27 cellular contexts compared by ENCODE assay signal in genomic region chr6:136127856-136128255, GRCh38.
A peak's percentile ranks its signal among the peaks of the same experiment; 100 is the strongest.
DNase-seq lines count a peak whose midpoint lies in the region; ATAC-seq, FAIRE-seq and TF ChIP-seq lines count a peak whose summit lies in the region.
"Had no signal": no experiment of that assay in that cellular context is flagged by ENCODE, and none has a peak within 500 bp of the region (broad histone marks: within the 10 kb centered on the region; RNA-seq: fewer than 3 reads in every experiment).

No MANE protein-coding gene starts in this region.

- peak overlapping the region; percentile 2 for H2AFZ ChIP-seq in H9 (ENCODE audit: low read length)
- H2AFZ ChIP-seq in osteoblast (ENCODE audit: low read length): peak overlapping the region; percentile 44

- no peak overlapping the region for H3K18ac ChIP-seq in H9 (ENCODE audit: insufficient read length, low read depth, low read length)

- DNase-seq in H9 (no peak), adipocyte (ENCODE audit: low read depth) (no peak), left ventricle myocardium inferior (no peak), osteoblast (ENCODE audit: insufficient read length, low spot score, missing footprints) (no peak), GM19239 (ENCODE audit: insufficient read length, low spot score) (no peak), NCI-H510A treated with DMSO at 0.1 percent for 48 hours (lab: John Stamatoyannopoulos, UW) (no peak)
- DNase-seq: activated CD4-positive, alpha-beta T cell treated with anti-CD3 and anti-CD28 coated beads, Interleukin-2, amount 50 U/mL, for 4 hours; activated CD8-positive, alpha-beta memory T cell treated with anti-CD3 and anti-CD28 coated beads, Interleukin-2, amount 50 U/mL, for 4 hours; effector CD4-positive, alpha-beta T cell; Karpas-422; kidney; mesenchymal stem cell; naive B cell; NCI-H1092; NCI-H1930; ovary; stimulated activated CD4-positive, alpha-beta T cell treated with anti-CD3 and anti-CD28 coated beads, Interleukin-1b, Interleukin-23, amount 100 ng/mL, for 48 hours; WERI-Rb-1 had no signal

- TF ChIP-seq CTCF in H9 (conservative IDR thresholded peaks at IDR 0.05) (no peak), left ventricle myocardium inferior (IDR thresholded peaks at IDR 0.05; ENCODE audit: borderline replicate concordance) (no peak), osteoblast (IDR thresholded peaks at IDR 0.05; ENCODE audit: extremely low read depth, low read depth, low read length) (no peak)

- no peaks in the 10 kb centered on the region for H3K9me3 ChIP-seq in H9 (ENCODE audit: control insufficient read depth, low read depth, low read length)
- H3K9me3 ChIP-seq in adipocyte (ENCODE audit: control insufficient read depth, low read length): no peaks in the 10 kb centered on the region
- H3K9me3 ChIP-seq in left ventricle myocardium inferior (replicated peaks): no peaks in the 10 kb centered on the region
- no peaks in the 10 kb centered on the region for H3K9me3 ChIP-seq in osteoblast (ENCODE audit: low read depth, low read length)
- H3K9me3 ChIP-seq: HAP-1, ovary, vagina had no signal

- no peaks in the 10 kb centered on the region for H3K36me3 Mint-ChIP-seq in H9 (ENCODE audit: insufficient read depth in 1 of 3, low read depth in 3 of 3)
- H3K36me3 Mint-ChIP-seq: activated naive CD8-positive, alpha-beta T cell; CD14-positive monocyte had no signal

- H3K27me3 ChIP-seq in H9 (ENCODE audit: insufficient read depth, low read length) (no peaks in the 10 kb centered on the region), adipocyte (replicated peaks; ENCODE audit: control insufficient read depth, insufficient read depth, low read length) (no peaks in the 10 kb centered on the region), left ventricle myocardium inferior (ENCODE audit: low read depth) (no peaks in the 10 kb centered on the region), osteoblast (ENCODE audit: insufficient read depth, low read length) (no peaks in the 10 kb centered on the region)
- H3K27me3 ChIP-seq: ovary, vagina had no signal

- no peak overlapping the region for H3K4me3 Mint-ChIP-seq in H9
- H3K4me3 Mint-ChIP-seq: activated naive CD8-positive, alpha-beta T cell; activated T-helper 17 cell treated with anti-CD3 and anti-CD28 coated beads, Interleukin-2, amount 50 U/mL, for 72 hours; CD14-positive monocyte; naive B cell had no signal

- no peak overlapping the region for H4K5ac ChIP-seq in H9 (ENCODE audit: insufficient read length, low read depth, low read length)

- H3K23ac ChIP-seq in H9 (ENCODE audit: insufficient read length, low read depth, low read length): no peak overlapping the region

- H3K27ac Mint-ChIP-seq in H9: no peak overlapping the region
- H3K27ac Mint-ChIP-seq: activated naive CD8-positive, alpha-beta T cell; activated T-helper 17 cell treated with anti-CD3 and anti-CD28 coated beads, Interleukin-2, amount 50 U/mL, for 72 hours; CD14-positive monocyte; naive B cell had no signal

- peaks cover 0 to 2% of the 10 kb centered on the region in 2 experiments; a peak in 1 of 4 replicates for H3K4me1 Mint-ChIP-seq in H9
- H3K4me1 Mint-ChIP-seq: activated T-helper 17 cell treated with anti-CD3 and anti-CD28 coated beads, Interleukin-2, amount 50 U/mL, for 72 hours had no signal

- H2AK5ac ChIP-seq in H9 (ENCODE audit: insufficient read length, low read length): no peak overlapping the region

- H2BK120ac ChIP-seq in H9 (ENCODE audit: low read depth, low read length, poor library complexity, severe bottlenecking): no peak overlapping the region

- no peak overlapping the region for H3T11ph ChIP-seq in H9 (ENCODE audit: low read length)

- H3K56ac ChIP-seq in H9 (ENCODE audit: insufficient read length, low read depth, low read length): no peak overlapping the region

- H3K79me2 ChIP-seq in H9 (ENCODE audit: insufficient read depth, low read length) (no peaks in the 10 kb centered on the region), osteoblast (ENCODE audit: insufficient read depth, low read length) (peaks cover 27% of the 10 kb centered on the region)

- H3K27ac ChIP-seq in H9 (ENCODE audit: insufficient read length, low read depth, low read length) (no peak overlapping the region), left ventricle myocardium inferior (replicated peaks) (peak overlapping the region; percentile 61), osteoblast (ENCODE audit: low read depth, low read length) (no peak overlapping the region)
- H3K27ac ChIP-seq: skin epidermis, vagina, WERI-Rb-1 had no signal

- no peak overlapping the region for H3K4ac ChIP-seq in H9 (ENCODE audit: low read depth, low read length)

- no peak for FAIRE-seq in GM19239 (lab: Jason Lieb, UNC)
- FAIRE-seq: HTR-8/SVneo, kidney had no signal

- H2BK12ac ChIP-seq in H9 (ENCODE audit: insufficient read length, low read depth, low read length): no peak overlapping the region

- H4K20me1 ChIP-seq in H9 (ENCODE audit: control insufficient read depth, insufficient read depth, insufficient read length) (no peaks in the 10 kb centered on the region), osteoblast (ENCODE audit: insufficient read depth, low read length) (no peaks in the 10 kb centered on the region)

- H3K9me3 Mint-ChIP-seq in H9: no peaks in the 10 kb centered on the region

- no CpG with 5 or more reads among the region's 2 CpGs for WGBS in H9 (ENCODE audit: extremely low coverage, insufficient read length, low lambda C conversion rate)

- no peaks in the 10 kb centered on the region for H3K27me3 Mint-ChIP-seq in H9 (ENCODE audit: low read depth)
- H3K27me3 Mint-ChIP-seq: naive B cell had no signal

- H3K79me1 ChIP-seq in H9 (ENCODE audit: insufficient read depth, low read depth, low read length, poor library complexity, severe bottlenecking): no peaks in the 10 kb centered on the region

- H3K9ac ChIP-seq in H9 (ENCODE audit: extremely low read depth, insufficient read length, low read length) (no peak overlapping the region), adipocyte (ENCODE audit: low read length) (peak overlapping the region; percentile 4)

- no peak overlapping the region for H2BK5ac ChIP-seq in H9 (ENCODE audit: insufficient read length, low read length)

- no peaks in the 10 kb centered on the region for H3K23me2 ChIP-seq in H9 (ENCODE audit: insufficient read length, low read depth, low read length, poor library complexity, severe bottlenecking)

- ATAC-seq in HG02973 (IDR thresholded peaks at IDR 0.05; ENCODE audit: unreplicated experiment) (no peak), HG03442 (IDR thresholded peaks at IDR 0.05; ENCODE audit: unreplicated experiment) (no peak)
- ATAC-seq: activated T-helper 17 cell treated with anti-CD3 and anti-CD28 coated beads, Interleukin-2, amount 50 U/mL, for 72 hours had no signal

- no peak overlapping the region for H4K91ac ChIP-seq in H9 (ENCODE audit: insufficient read length, low read depth, low read length)

- no peak overlapping the region for H4K8ac ChIP-seq in H9 (replicated peaks; ENCODE audit: insufficient read length, low read depth, low read length)

- H3K4me1 ChIP-seq in H9 (ENCODE audit: insufficient read depth, low read length) (no peaks in the 10 kb centered on the region), adipocyte (ENCODE audit: control insufficient read depth, insufficient read depth, low read length) (peaks cover 20% of the 10 kb centered on the region), left ventricle myocardium inferior (peaks cover 57% of the 10 kb centered on the region), osteoblast (ENCODE audit: insufficient read depth, low read length) (peaks cover 22% of the 10 kb centered on the region)
- H3K4me1 ChIP-seq: HAP-1 had no signal

- H3K4me2 ChIP-seq in H9 (ENCODE audit: insufficient read depth, insufficient read length, low read length): no peak overlapping the region
- no peak overlapping the region for H3K4me2 ChIP-seq in osteoblast (ENCODE audit: insufficient read depth, low read length)

- H3K4me3 ChIP-seq in adipocyte (ENCODE audit: low read length) (no peak overlapping the region), left ventricle myocardium inferior (no peak overlapping the region), osteoblast (ENCODE audit: insufficient read depth, low read length) (no peak overlapping the region)
- H3K4me3 ChIP-seq: HAP-1, ovary, skin epidermis, vagina had no signal

- no peak overlapping the region for H2BK15ac ChIP-seq in H9 (ENCODE audit: low read depth, low read length)

- H3K36me3 ChIP-seq in adipocyte (ENCODE audit: control insufficient read depth, insufficient read depth, low read length, severe bottlenecking): no peaks in the 10 kb centered on the region
- H3K36me3 ChIP-seq in left ventricle myocardium inferior: no peaks in the 10 kb centered on the region
- H3K36me3 ChIP-seq in osteoblast (ENCODE audit: insufficient read depth, low read length): no peaks in the 10 kb centered on the region
- H3K36me3 ChIP-seq: HAP-1, ovary, vagina, WERI-Rb-1 had no signal

- no peak overlapping the region for H2BK20ac ChIP-seq in H9 (ENCODE audit: low read depth, low read length, poor library complexity, severe bottlenecking)

- intact Hi-C loops in left ventricle myocardium inferior (cut with micrococcal nuclease): no loop called here

- no peak overlapping the region for H3K14ac ChIP-seq in H9 (ENCODE audit: insufficient read depth, low read length)
